ENCODE assay signal across 8 cellular contexts in the genomic region with DNA sequence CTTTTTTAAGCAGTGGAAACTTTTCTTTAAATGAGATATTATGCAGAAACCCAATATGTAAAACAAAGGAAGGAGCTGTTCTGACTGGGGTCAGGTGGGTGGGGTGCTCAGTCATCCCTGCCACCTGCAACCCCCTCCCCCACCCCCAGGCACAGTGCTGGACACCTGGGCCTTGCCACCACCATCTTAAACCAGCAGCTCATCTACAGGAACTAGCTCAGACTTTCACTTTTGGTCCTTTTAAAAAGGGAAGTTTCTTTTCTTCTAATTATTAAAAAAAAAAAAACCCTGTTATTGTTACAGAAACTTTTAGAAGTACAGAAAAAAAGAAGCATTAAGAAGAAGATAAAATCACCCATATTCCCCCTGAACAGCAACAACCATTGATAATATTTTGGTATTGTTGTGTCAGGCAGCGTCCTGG. TPM values are rescaled to one million over a fixed set of nuclear protein-coding genes. Genes with fewer than 3 reads are reported as not detected.
DNase-seq lines count a peak whose midpoint lies in the region; ATAC-seq lines count a peak whose summit lies in the region.

No MANE protein-coding gene starts in this region.

- H3K4me3 Mint-ChIP-seq in naive thymus-derived CD8-positive, alpha-beta T cell: peak overlapping the region; percentile 12 to 75 (median 60)

- ATAC-seq in GM19397 (IDR thresholded peaks at IDR 0.05; ENCODE audit: unreplicated experiment) (peak; percentile 86), HG03175 (IDR thresholded peaks at IDR 0.05; ENCODE audit: unreplicated experiment) (peak; percentile 91)
- peak; percentile 59 to 64 for ATAC-seq in naive thymus-derived CD8-positive, alpha-beta T cell

- DNase-seq in activated CD4-positive, alpha-beta T cell treated with anti-CD3 and anti-CD28 coated beads for 48 hours: peak; percentile 87
- DNase-seq in naive thymus-derived CD8-positive, alpha-beta T cell: peak in 2 of 10 donors; percentile 15 to 49
- DNase-seq in DMS153 treated with DMSO at 0.1 percent for 48 hours (lab: John Stamatoyannopoulos, UW; ENCODE audit: unreplicated experiment): no peak
- DNase-seq in H7: no peak
- DNase-seq in NCI-H1105 treated with DMSO at 0.1 percent for 48 hours (lab: John Stamatoyannopoulos, UW): no peak
- DNase-seq in ecto neural progenitor cell (ENCODE audit: low spot score): no peak

- H3K4me3 ChIP-seq in H7 (ENCODE audit: insufficient read depth, low read depth, low read length): no peak overlapping the region

- H3K27me3 ChIP-seq in H7 (ENCODE audit: control insufficient read depth, insufficient read depth, low read length): no peaks in the 10 kb centered on the region

- no peaks in the 10 kb centered on the region for H3K36me3 ChIP-seq in H7 (replicated peaks; ENCODE audit: control insufficient read depth, insufficient read depth, low read length)

- H3K4me1 Mint-ChIP-seq in naive thymus-derived CD8-positive, alpha-beta T cell: peaks cover 24 to 88% (median 70%) of the 10 kb centered on the region in 4 donors

- peaks cover 3 to 21% (median 8%) of the 10 kb centered on the region in 3 donors for H3K36me3 Mint-ChIP-seq in naive thymus-derived CD8-positive, alpha-beta T cell

- POLR2A ChIA-PET in naive thymus-derived CD8-positive, alpha-beta T cell (lab: Charles Lee): interaction anchor here (0.9 to 2.6 kb wide), 7 partner anchors 14 to 37 kb away, joined by 3 to 15 read pairs (median 5); partner anchors contain the start of gene PPP1R16B

- peak overlapping the region; percentile 78 to 98 (median 90) for H3K27ac Mint-ChIP-seq in naive thymus-derived CD8-positive, alpha-beta T cell

- no peaks in the 10 kb centered on the region for H3K27me3 Mint-ChIP-seq in naive thymus-derived CD8-positive, alpha-beta T cell

- peaks cover 0 to 1% (median 0%) of the 10 kb centered on the region in 9 donors for H3K9me3 Mint-ChIP-seq in naive thymus-derived CD8-positive, alpha-beta T cell

RNA-seq across cellular contexts. Expression of gene PPP1R16B, which starts 37.1 kb away (rescaled TPM):
- 10 to 100 TPM; 31.4 to 33.6 TPM for total RNA-seq in naive thymus-derived CD8-positive, alpha-beta T cell
- 10 to 100 TPM in 2 of 3 donors, 1 to 10 TPM in 1; 9.7 to 15.6 (median 13.4) TPM for polyA plus RNA-seq in naive thymus-derived CD8-positive, alpha-beta T cell
- total RNA-seq in H7 (2014; rRNA removed; shearing (Covaris generic)): 19.8 and 23.6 TPM in 2 replicates
